ENCODE assay signal across 8 cellular contexts in genomic region chr18:23982154-23983071, GRCh38. TPM values are rescaled to one million over a fixed set of nuclear protein-coding genes. Genes with fewer than 3 reads are reported as not detected.
DNase-seq lines count a peak whose midpoint lies in the region; ATAC-seq and TF ChIP-seq lines count a peak whose summit lies in the region.

No MANE protein-coding gene starts in this region.

- H3K4me3 ChIP-seq in CD4-positive, CD25-positive, alpha-beta regulatory T cell (ENCODE audit: low read depth, low read length), result peak overlapping the region; percentile 7
- H3K4me3 ChIP-seq in SJSA1 (peak overlapping the region; percentile 29), trophoblast cell (ENCODE audit: low read depth, low read length) (no peak overlapping the region)

- no peak for TF ChIP-seq CTCF in mesothelial cell of epicardium (IDR thresholded peaks at IDR 0.05; ENCODE audit: unreplicated experiment)

- no peak overlapping the region for H4K91ac ChIP-seq in trophoblast cell (ENCODE audit: low read depth, low read length)

- no peak overlapping the region for H3K4ac ChIP-seq in trophoblast cell (ENCODE audit: low read depth, low read length)

- H4K12ac ChIP-seq in trophoblast cell (ENCODE audit: low read depth, low read length), result no peak overlapping the region

- H3K27me3 Mint-ChIP-seq in CD4-positive, CD25-positive, alpha-beta regulatory T cell, result no peaks in the 10 kb centered on the region
- H3K27me3 Mint-ChIP-seq in mesothelial cell of epicardium (ENCODE audit: low read depth), result no peaks in the 10 kb centered on the region
- no peaks in the 10 kb centered on the region for H3K27me3 Mint-ChIP-seq in activated T-helper 1 cell treated with anti-CD3 and anti-CD28 coated beads, Interleukin-12 subunit alpha, Interleukin-12 subunit beta, Interleukin-2, Interleukin-4 antibody, amounts not matched to agents 30 ng/mL and 10 ng/mL and 1 ng/mL, durations not matched to agents 14 hours and 24 hours and 36 hours (ENCODE audit: insufficient read depth)

- no peak overlapping the region for H2BK120ac ChIP-seq in trophoblast cell (ENCODE audit: insufficient read depth, low read length, poor library complexity)

- no peak overlapping the region for H2AFZ ChIP-seq in trophoblast cell (ENCODE audit: insufficient read depth, low read length, poor library complexity)

- peak overlapping the region in 3 of 4 donors; percentile 24 to 76 (median 53) for H3K4me3 Mint-ChIP-seq in CD4-positive, CD25-positive, alpha-beta regulatory T cell
- H3K4me3 Mint-ChIP-seq in mesothelial cell of epicardium, result no peak overlapping the region
- no peak overlapping the region for H3K4me3 Mint-ChIP-seq in activated T-helper 1 cell treated with anti-CD3 and anti-CD28 coated beads, Interleukin-12 subunit alpha, Interleukin-12 subunit beta, Interleukin-2, Interleukin-4 antibody, amounts not matched to agents 30 ng/mL and 10 ng/mL and 1 ng/mL, durations not matched to agents 14 hours and 24 hours and 36 hours

- ATAC-seq in CD4-positive, CD25-positive, alpha-beta regulatory T cell (ENCODE audit: low read depth in 2 of 2), result no peak

- intact Hi-C loops in activated T-helper 1 cell treated with anti-CD3 and anti-CD28 coated beads, Interleukin-12 subunit alpha, Interleukin-12 subunit beta, Interleukin-2, Interleukin-4 antibody, amounts not matched to agents 30 ng/mL and 10 ng/mL and 1 ng/mL, durations not matched to agents 14 hours and 24 hours and 36 hours (cut with micrococcal nuclease), result no loop called here

- H3K36me3 ChIP-seq in CD4-positive, CD25-positive, alpha-beta regulatory T cell (ENCODE audit: control insufficient read depth, insufficient read depth, low read length), result no peaks in the 10 kb centered on the region
- H3K36me3 ChIP-seq in SJSA1 (no peaks in the 10 kb centered on the region), trophoblast cell (ENCODE audit: control insufficient read depth in 1 of 2, insufficient read depth in 2 of 2, low read length in 2 of 2) (no peaks in the 10 kb centered on the region)

- H3K36me3 Mint-ChIP-seq in CD4-positive, CD25-positive, alpha-beta regulatory T cell, result peaks cover 15% of the 10 kb centered on the region
- no peaks in the 10 kb centered on the region for H3K36me3 Mint-ChIP-seq in mesothelial cell of epicardium
- peaks cover 6% of the 10 kb centered on the region for H3K36me3 Mint-ChIP-seq in activated T-helper 1 cell treated with anti-CD3 and anti-CD28 coated beads, Interleukin-12 subunit alpha, Interleukin-12 subunit beta, Interleukin-2, Interleukin-4 antibody, amounts not matched to agents 30 ng/mL and 10 ng/mL and 1 ng/mL, durations not matched to agents 14 hours and 24 hours and 36 hours (ENCODE audit: low read depth)

- H3K27ac Mint-ChIP-seq in CD4-positive, CD25-positive, alpha-beta regulatory T cell, result peak overlapping the region; percentile 83 to 90 (median 85)
- H3K27ac Mint-ChIP-seq in mesothelial cell of epicardium, result no peak overlapping the region
- no peak overlapping the region for H3K27ac Mint-ChIP-seq in activated T-helper 1 cell treated with anti-CD3 and anti-CD28 coated beads, Interleukin-12 subunit alpha, Interleukin-12 subunit beta, Interleukin-2, Interleukin-4 antibody, amounts not matched to agents 30 ng/mL and 10 ng/mL and 1 ng/mL, durations not matched to agents 14 hours and 24 hours and 36 hours

- H3K4me2 ChIP-seq in trophoblast cell (ENCODE audit: low read length), result no peak overlapping the region

- H3K9me3 Mint-ChIP-seq in CD4-positive, CD25-positive, alpha-beta regulatory T cell, result peaks cover 0 to 10% (median 0%) of the 10 kb centered on the region in 7 donors
- peaks cover 9% of the 10 kb centered on the region for H3K9me3 Mint-ChIP-seq in mesothelial cell of epicardium
- H3K9me3 Mint-ChIP-seq in activated T-helper 1 cell treated with anti-CD3 and anti-CD28 coated beads, Interleukin-12 subunit alpha, Interleukin-12 subunit beta, Interleukin-2, Interleukin-4 antibody, amounts not matched to agents 30 ng/mL and 10 ng/mL and 1 ng/mL, durations not matched to agents 14 hours and 24 hours and 36 hours, result peaks cover 11% of the 10 kb centered on the region

- no peaks in the 10 kb centered on the region for H3K27me3 ChIP-seq in CD4-positive, CD25-positive, alpha-beta regulatory T cell (ENCODE audit: control insufficient read depth, insufficient read depth, low read length)
- no peaks in the 10 kb centered on the region for H3K27me3 ChIP-seq in SJSA1 (replicated peaks)
- H3K27me3 ChIP-seq in trophoblast cell (ENCODE audit: insufficient read depth, low read length), result no peaks in the 10 kb centered on the region

- H2BK5ac ChIP-seq in trophoblast cell (ENCODE audit: low read depth, low read length, poor library complexity), result no peak overlapping the region

- WGBS in trophoblast cell (ENCODE audit: extremely low coverage, insufficient coverage, insufficient read length), result no CpG with 5 or more reads among the region's 17 CpGs

- no peak overlapping the region for H3K9ac ChIP-seq in trophoblast cell (ENCODE audit: low read length)

- no peak overlapping the region for H3K18ac ChIP-seq in trophoblast cell (ENCODE audit: low read length)

- H2BK12ac ChIP-seq in trophoblast cell (ENCODE audit: low read length), result no peak overlapping the region

- no peak overlapping the region for H4K8ac ChIP-seq in trophoblast cell (ENCODE audit: low read depth, low read length)

- no peak overlapping the region for H3K14ac ChIP-seq in trophoblast cell (ENCODE audit: low read length)

- no peak overlapping the region for H3K23ac ChIP-seq in trophoblast cell (ENCODE audit: low read length)

- peaks cover 34 to 55% (median 39%) of the 10 kb centered on the region in 4 donors for H3K4me1 Mint-ChIP-seq in CD4-positive, CD25-positive, alpha-beta regulatory T cell
- H3K4me1 Mint-ChIP-seq in mesothelial cell of epicardium, result peaks cover 12% of the 10 kb centered on the region
- peaks cover 17% of the 10 kb centered on the region for H3K4me1 Mint-ChIP-seq in activated T-helper 1 cell treated with anti-CD3 and anti-CD28 coated beads, Interleukin-12 subunit alpha, Interleukin-12 subunit beta, Interleukin-2, Interleukin-4 antibody, amounts not matched to agents 30 ng/mL and 10 ng/mL and 1 ng/mL, durations not matched to agents 14 hours and 24 hours and 36 hours (ENCODE audit: low read depth)

- peaks cover 27% of the 10 kb centered on the region for H3K4me1 ChIP-seq in CD4-positive, CD25-positive, alpha-beta regulatory T cell (ENCODE audit: control insufficient read depth, insufficient read depth, low read length, poor library complexity, severe bottlenecking)
- H3K4me1 ChIP-seq in SJSA1 (replicated peaks) (peaks cover 21% of the 10 kb centered on the region), trophoblast cell (ENCODE audit: control insufficient read depth in 1 of 2, insufficient read depth in 2 of 2, low read length in 2 of 2) (peaks cover 3 to 4% of the 10 kb centered on the region in 2 experiments)

- H3K79me2 ChIP-seq in trophoblast cell (ENCODE audit: control insufficient read depth, insufficient read depth, low read length, poor library complexity), result no peaks in the 10 kb centered on the region

- H3K79me1 ChIP-seq in trophoblast cell (ENCODE audit: low read length), result no peaks in the 10 kb centered on the region

- no peak overlapping the region for H2AK5ac ChIP-seq in trophoblast cell (ENCODE audit: low read length)

- no peaks in the 10 kb centered on the region for H3K9me3 ChIP-seq in CD4-positive, CD25-positive, alpha-beta regulatory T cell (ENCODE audit: control insufficient read depth in 2 of 2, low read length in 2 of 2)
- H3K9me3 ChIP-seq in SJSA1 (replicated peaks), result no peaks in the 10 kb centered on the region
- H3K9me3 ChIP-seq in trophoblast cell (ENCODE audit: insufficient read depth, low read depth, low read length), result no peaks in the 10 kb centered on the region

- H3K27ac ChIP-seq in CD4-positive, CD25-positive, alpha-beta regulatory T cell (ENCODE audit: insufficient read depth, low read length, poor library complexity, severe bottlenecking), result no peak overlapping the region
- peak overlapping the region; percentile 73 for H3K27ac ChIP-seq in SJSA1
- H3K27ac ChIP-seq in trophoblast cell (ENCODE audit: low read depth, low read length), result no peak overlapping the region

- no peak for DNase-seq in CD4-positive, CD25-positive, alpha-beta regulatory T cell
- DNase-seq in SJSA1 (ENCODE audit: low read depth in 1 of 2, low spot score in 2 of 2) (peak; percentile 71 to 86), glomerular visceral epithelial cell (ENCODE audit: extremely low spot score) (peak; percentile 51), trophoblast cell (peak; percentile 13 to 38), mesothelial cell of epicardium (ENCODE audit: low spot score in 2 of 2, unreplicated experiment in 2 of 2) (no peak), DMS79 treated with DMSO at 0.1 percent for 48 hours (lab: John Stamatoyannopoulos, UW) (no peak)
- no peak for DNase-seq in effector CD8-positive, alpha-beta T cell (lab: John Stamatoyannopoulos, UW)
- no peak for DNase-seq in activated T-helper 1 cell treated with anti-CD3 and anti-CD28 coated beads, Interleukin-12 subunit alpha, Interleukin-12 subunit beta, Interleukin-2, Interleukin-4 antibody, amounts not matched to agents 30 ng/mL and 10 ng/mL and 1 ng/mL, durations not matched to agents 14 hours and 24 hours and 36 hours (ENCODE audit: low spot score)

RNA-seq across cellular contexts. Expression of gene TTC39C, which starts 32.1 kb away (rescaled TPM):
- 274 TPM for total RNA-seq in CD4-positive, CD25-positive, alpha-beta regulatory T cell
- polyA plus RNA-seq in CD4-positive, CD25-positive, alpha-beta regulatory T cell, result 100 to 1,000 TPM; 109 to 206 (median 167) TPM
- total RNA-seq in SJSA1 (2014; rRNA removed; shearing (Covaris generic)), result 6.4 and 14.7 TPM in 2 replicates
- 8.6 and 8.8 TPM in 2 replicates for polyA plus RNA-seq in trophoblast cell (2013)
- 22.9 to 26.6 TPM (median 24.7 TPM) in 3 replicates for total RNA-seq in mesothelial cell of epicardium
- total RNA-seq in activated T-helper 1 cell treated with anti-CD3 and anti-CD28 coated beads, Interleukin-12 subunit alpha, Interleukin-12 subunit beta, Interleukin-2, Interleukin-4 antibody, amounts not matched to agents 30 ng/mL and 10 ng/mL and 1 ng/mL, durations not matched to agents 14 hours and 24 hours and 36 hours, result 28.8 and 31.8 TPM in 2 replicates

Comparison
In these comparisons a context has a peak if more than half of its experiments do, and no peak if none do; other contexts are left out.
1. DNase-seq: peak in SJSA1 (2 of 2), glomerular visceral epithelial cell (single experiment) and trophoblast cell (2 of 2); none in CD4-positive, CD25-positive, alpha-beta regulatory T cell (0 of 3), mesothelial cell of epicardium (0 of 2), DMS79 treated with DMSO at 0.1 percent for 48 hours (single experiment), effector CD8-positive, alpha-beta T cell (single experiment) and activated T-helper 1 cell treated with anti-CD3 and anti-CD28 coated beads, Interleukin-12 subunit alpha, Interleukin-12 subunit beta, Interleukin-2, Interleukin-4 antibody, amounts not matched to agents 30 ng/mL and 10 ng/mL and 1 ng/mL, durations not matched to agents 14 hours and 24 hours and 36 hours (single experiment).
2. H3K27ac Mint-ChIP-seq: peak in CD4-positive, CD25-positive, alpha-beta regulatory T cell (3 of 3); none in mesothelial cell of epicardium (single experiment) and activated T-helper 1 cell treated with anti-CD3 and anti-CD28 coated beads, Interleukin-12 subunit alpha, Interleukin-12 subunit beta, Interleukin-2, Interleukin-4 antibody, amounts not matched to agents 30 ng/mL and 10 ng/mL and 1 ng/mL, durations not matched to agents 14 hours and 24 hours and 36 hours (single experiment).
3. H3K4me3 Mint-ChIP-seq: peak in CD4-positive, CD25-positive, alpha-beta regulatory T cell (3 of 4); none in mesothelial cell of epicardium (single experiment) and activated T-helper 1 cell treated with anti-CD3 and anti-CD28 coated beads, Interleukin-12 subunit alpha, Interleukin-12 subunit beta, Interleukin-2, Interleukin-4 antibody, amounts not matched to agents 30 ng/mL and 10 ng/mL and 1 ng/mL, durations not matched to agents 14 hours and 24 hours and 36 hours (single experiment).